In genomic region chr10:4650572-4650971, GRCh38 we compare ENCODE assay signal across 11 cellular contexts.
DNase-seq lines count a peak whose midpoint lies in the region; ATAC-seq, FAIRE-seq and TF ChIP-seq lines count a peak whose summit lies in the region.
"Had no signal": no experiment of that assay in that cellular context is flagged by ENCODE, and none has a peak within 500 bp of the region (broad histone marks: within the 10 kb centered on the region; RNA-seq: fewer than 3 reads in every experiment).

No MANE protein-coding gene starts in this region.

- TF ChIP-seq CTCF in HepG2 (CRISPR knock-in tag; IDR thresholded peaks at IDR 0.05) (0 out of 2 replicates have a peak, but pooled peaks have one; percentile 9), right lobe of liver (IDR thresholded peaks at IDR 0.05) (no peak), endothelial cell (IDR thresholded peaks at IDR 0.05; ENCODE audit: unreplicated experiment) (no peak), PC-9 (conservative IDR thresholded peaks at IDR 0.05) (no peak)

- intact Hi-C loops in HepG2 (cut with micrococcal nuclease; ENCODE audit: unreplicated experiment): no loop called here
- intact Hi-C loops in right lobe of liver (cut with DNase I): no loop called here
- intact Hi-C loops in PC-9 (cut with micrococcal nuclease; ENCODE audit: unreplicated experiment): loop anchor here (10.0 kb wide), 2 partner anchors 106 to 176 kb away; no protein-coding TSS in a partner anchor

- H3K4me1 Mint-ChIP-seq in endothelial cell (ENCODE audit: unreplicated experiment): peaks cover 28% of the 10 kb centered on the region

- in situ Hi-C loops in HepG2 (cut with HindIII; ENCODE audit: extremely low pct_ligation_motif_present, low pct_unique_long_range_greater_than_20kb): loop anchor here (10.0 kb wide), 1 partner anchor 1406 kb away; no protein-coding TSS in a partner anchor

- no peaks in the 10 kb centered on the region for H3K36me3 Mint-ChIP-seq in endothelial cell (ENCODE audit: low read depth, unreplicated experiment)

- no peaks in the 10 kb centered on the region for H3K4me1 ChIP-seq in HepG2 (ENCODE audit: insufficient read depth, low read length)
- peaks cover 0 to 12% (median 0%) of the 10 kb centered on the region in 4 donors for H3K4me1 ChIP-seq in right lobe of liver
- no peaks in the 10 kb centered on the region for H3K4me1 ChIP-seq in mesendoderm (ENCODE audit: control insufficient read depth, low read depth, low read length)
- H3K4me1 ChIP-seq in PC-9 (replicated peaks; ENCODE audit: insufficient read depth): no peaks in the 10 kb centered on the region
- H3K4me1 ChIP-seq: body of pancreas had no signal

- H3K36me3 ChIP-seq in HepG2 (replicated peaks in 1 of 2; ENCODE audit: control insufficient read depth in 1 of 2, insufficient read depth in 2 of 2, low read length in 2 of 2): no peaks in the 10 kb centered on the region
- no peaks in the 10 kb centered on the region for H3K36me3 ChIP-seq in right lobe of liver
- H3K36me3 ChIP-seq in mesendoderm (ENCODE audit: control insufficient read depth, insufficient read depth, low read length): no peaks in the 10 kb centered on the region
- H3K36me3 ChIP-seq in MG63: no peaks in the 10 kb centered on the region
- H3K36me3 ChIP-seq in PC-9 (ENCODE audit: low read depth): no peaks in the 10 kb centered on the region

- H3K4me2 ChIP-seq in HepG2 (ENCODE audit: low read depth, low read length) (no peak overlapping the region), mesendoderm (ENCODE audit: low read length) (no peak overlapping the region), PC-9 (no peak overlapping the region)

- peak overlapping the region; percentile 9 for H3K23ac ChIP-seq in mesendoderm (ENCODE audit: low read length)

- H3K18ac ChIP-seq in mesendoderm (ENCODE audit: low read length): no peak overlapping the region

- no peak overlapping the region for H2BK15ac ChIP-seq in mesendoderm (replicated peaks; ENCODE audit: low read depth)

- peaks cover 0 to 18% of the 10 kb centered on the region in 2 experiments; a peak in 1 of 5 replicates for H3K27me3 ChIP-seq in HepG2 (ENCODE audit: control insufficient read depth in 1 of 2, insufficient read depth in 2 of 2, low read length in 2 of 2)
- H3K27me3 ChIP-seq in right lobe of liver: no peaks in the 10 kb centered on the region
- H3K27me3 ChIP-seq in mesendoderm (ENCODE audit: insufficient read depth, low read length, poor library complexity): no peaks in the 10 kb centered on the region
- no peaks in the 10 kb centered on the region for H3K27me3 ChIP-seq in MG63
- H3K27me3 ChIP-seq in PC-9 (ENCODE audit: insufficient read depth, low read depth): no peaks in the 10 kb centered on the region
- H3K27me3 ChIP-seq: body of pancreas had no signal

- BruUV-seq in HepG2 (replicated peaks; lab: Mats Ljungman, UMichigan) (no TSS peak), PC-9 (replicated peaks; lab: Mats Ljungman, UMichigan) (no TSS peak)

- FAIRE-seq in HepG2 (lab: Jason Lieb, UNC): no peak

- H3K27ac Mint-ChIP-seq in endothelial cell (ENCODE audit: unreplicated experiment): peak overlapping the region; percentile 75

- no peaks in the 10 kb centered on the region for H3K9me2 ChIP-seq in PC-9 (ENCODE audit: insufficient read depth)

- no peak overlapping the region for H2BK120ac ChIP-seq in mesendoderm (ENCODE audit: low read depth, low read length)

- TF ChIP-seq POLR2A in HepG2 (IDR thresholded peaks at IDR 0.05; ENCODE audit: insufficient read depth in 1 of 2, low read depth in 2 of 2, low read length in 2 of 2) (no peak), right lobe of liver (IDR thresholded peaks at IDR 0.05) (no peak)

- H4K5ac ChIP-seq in mesendoderm (ENCODE audit: low read length): no peak overlapping the region

- H2AFZ ChIP-seq in HepG2 (ENCODE audit: low read length): no peak overlapping the region
- no peak overlapping the region for H2AFZ ChIP-seq in PC-9

- no peaks in the 10 kb centered on the region for H3F3A ChIP-seq in PC-9 (ENCODE audit: insufficient read depth, low read depth)

- H3K27me3 Mint-ChIP-seq in endothelial cell (ENCODE audit: unreplicated experiment): no peaks in the 10 kb centered on the region

- TF ChIP-seq EP300 in HepG2 (IDR thresholded peaks at IDR 0.05; ENCODE audit: low read depth in 2 of 2, low read length in 2 of 2): no peak
- TF ChIP-seq EP300 in HepG2 (CRISPR knock-in tag; IDR thresholded peaks at IDR 0.05; ENCODE audit: borderline replicate concordance): no peak

- no peak for TF ChIP-seq RAD21 in HepG2 (CRISPR knock-in tag; IDR thresholded peaks at IDR 0.05)

- no peak overlapping the region for H2AK5ac ChIP-seq in mesendoderm (ENCODE audit: low read length)

- POLR2A ChIA-PET in HepG2 (lab: Yijun Ruan, JAX) (no interaction called here), PC-9 (lab: Charles Lee; ENCODE audit: unreplicated experiment) (no interaction called here)

- no peaks in the 10 kb centered on the region for H3K9me3 ChIP-seq in HepG2 (ENCODE audit: low read length)
- H3K9me3 ChIP-seq in right lobe of liver: no peaks in the 10 kb centered on the region
- H3K9me3 ChIP-seq in MG63: no peaks in the 10 kb centered on the region
- no peaks in the 10 kb centered on the region for H3K9me3 ChIP-seq in PC-9 (ENCODE audit: insufficient read depth, low read depth)
- H3K9me3 ChIP-seq: body of pancreas had no signal

- WGBS in HepG2 (ENCODE audit: low lambda C conversion rate): 2% methylated on average over 4 of the region's 5 CpGs
- WGBS in right lobe of liver (ENCODE audit: insufficient coverage, low coverage, low lambda C conversion rate, missing lambda C conversion rate): 83% methylated on average over 2 of the region's 5 CpGs
- WGBS in mesendoderm (ENCODE audit: extremely low coverage, insufficient coverage, low lambda C conversion rate): no CpG with 5 or more reads among the region's 5 CpGs

- no peak overlapping the region for H4K8ac ChIP-seq in mesendoderm (ENCODE audit: low read depth, low read length)

- no peaks in the 10 kb centered on the region for H3K9me3 Mint-ChIP-seq in endothelial cell (ENCODE audit: unreplicated experiment)

- no peak overlapping the region for H3K4ac ChIP-seq in mesendoderm (ENCODE audit: low read depth, low read length)

- H4K20me1 ChIP-seq in HepG2 (ENCODE audit: insufficient read depth, low read length) (no peaks in the 10 kb centered on the region), PC-9 (ENCODE audit: insufficient read depth) (no peaks in the 10 kb centered on the region)

- H3K9ac ChIP-seq in HepG2 (ENCODE audit: insufficient read depth, low read depth, low read length) (no peak overlapping the region), mesendoderm (ENCODE audit: low read length) (no peak overlapping the region)

- CTCF ChIA-PET in HepG2 (lab: Yijun Ruan, JAX; ENCODE audit: low intra/inter-chr PET ratio, low total read pairs) (no interaction called here), PC-9 (lab: Charles Lee) (no interaction called here)

- no peaks in the 10 kb centered on the region for H3K79me2 ChIP-seq in HepG2 (ENCODE audit: insufficient read depth, low read length)
- no peaks in the 10 kb centered on the region for H3K79me2 ChIP-seq in mesendoderm (ENCODE audit: control insufficient read depth, insufficient read depth, low read length)
- H3K79me2 ChIP-seq in PC-9 (ENCODE audit: low read depth): no peaks in the 10 kb centered on the region

- DNase-seq in HepG2 (ENCODE audit: low spot score): no peak
- no peak for DNase-seq in right lobe of liver
- no peak for DNase-seq in endothelial cell (ENCODE audit: low spot score)
- no peak for DNase-seq in mesendoderm
- no peak for DNase-seq in MG63
- DNase-seq in PC-9: no peak
- no peak for DNase-seq in stimulated activated CD4-positive, alpha-beta T cell treated with anti-CD3 and anti-CD28 coated beads, Interleukin-1b, Interleukin-23, amount 100 ng/mL, for 48 hours
- DNase-seq: body of pancreas, head of caudate nucleus, retina had no signal

- no peak overlapping the region for H3K4me3 Mint-ChIP-seq in endothelial cell (ENCODE audit: unreplicated experiment)

- no peak overlapping the region for H3K4me3 ChIP-seq in HepG2 (replicated peaks in 1 of 3; ENCODE audit: insufficient read depth in 1 of 3, low read depth in 2 of 3, low read length in 3 of 3)
- no peak overlapping the region for H3K4me3 ChIP-seq in right lobe of liver
- no peak overlapping the region for H3K4me3 ChIP-seq in mesendoderm (ENCODE audit: low read length)
- no peak overlapping the region for H3K4me3 ChIP-seq in MG63
- no peak overlapping the region for H3K4me3 ChIP-seq in PC-9
- H3K4me3 ChIP-seq: body of pancreas had no signal

- H3K56ac ChIP-seq in mesendoderm (ENCODE audit: low read length): no peak overlapping the region

- H3K27ac ChIP-seq in HepG2 (ENCODE audit: extremely low read length, insufficient read depth, low read length) (no peak overlapping the region), right lobe of liver (no peak overlapping the region), mesendoderm (ENCODE audit: low read depth, low read length) (no peak overlapping the region), PC-9 (no peak overlapping the region)
- H3K27ac ChIP-seq: body of pancreas had no signal

- H3K79me1 ChIP-seq in mesendoderm (ENCODE audit: low read length): no peaks in the 10 kb centered on the region

- no peak for ATAC-seq in HepG2
- ATAC-seq in right lobe of liver: no peak
- no peak for ATAC-seq in HG03280 (IDR thresholded peaks at IDR 0.05; ENCODE audit: unreplicated experiment)
- ATAC-seq: body of pancreas had no signal

- no peak overlapping the region for H2BK5ac ChIP-seq in mesendoderm (ENCODE audit: low read length)

TF ChIP-seq in HepG2, 621 proteins besides CTCF, POLR2A, EP300 and RAD21:
- TF ChIP-seq ZFX (CRISPR knock-in tag; IDR thresholded peaks at IDR 0.05; ENCODE audit: low read depth): no peak
- TF ChIP-seq JARID2 (CRISPR knock-in tag; IDR thresholded peaks at IDR 0.05; ENCODE audit: insufficient replicate concordance): no peak
- TF ChIP-seq ZBTB42 (CRISPR knock-in tag; IDR thresholded peaks at IDR 0.05): no peak
- TF ChIP-seq ZNF776 (CRISPR knock-in tag; IDR thresholded peaks at IDR 0.05): no peak
